17 cellular contexts compared by ENCODE assay signal in genomic region chr6:35677456-35677855, GRCh38. TPM values are rescaled to one million over a fixed set of nuclear protein-coding genes. Genes with fewer than 3 reads are reported as not detected.
A peak's percentile ranks its signal among the peaks of the same experiment; 100 is the strongest.
DNase-seq lines count a peak whose midpoint lies in the region; ATAC-seq and TF ChIP-seq lines count a peak whose summit lies in the region.
"Had no signal": no experiment of that assay in that cellular context is flagged by ENCODE, and none has a peak within 500 bp of the region (broad histone marks: within the 10 kb centered on the region; RNA-seq: fewer than 3 reads in every experiment).

No MANE protein-coding gene starts in this region.

- no peaks in the 10 kb centered on the region for H3K27me3 ChIP-seq in CD4-positive, alpha-beta memory T cell (ENCODE audit: insufficient read depth, low read length)
- no peaks in the 10 kb centered on the region for H3K27me3 ChIP-seq in RWPE2 (ENCODE audit: insufficient read depth, poor library complexity, severe bottlenecking)
- H3K27me3 ChIP-seq: uterus had no signal

- H3K9me3 Mint-ChIP-seq in CD4-positive, alpha-beta memory T cell, result no peaks in the 10 kb centered on the region
- H3K9me3 Mint-ChIP-seq in T-helper 2 cell treated with Interferon-gamma antibody and Interleukin-4, amounts not matched to agents 5 μg/mL and 100 μg/mL, for 36 hours, result no peaks in the 10 kb centered on the region

- H3K36me3 Mint-ChIP-seq in CD4-positive, alpha-beta memory T cell, result peaks cover 18 to 24% of the 10 kb centered on the region in 2 donors
- peaks cover 34% of the 10 kb centered on the region for H3K36me3 Mint-ChIP-seq in T-helper 2 cell treated with Interferon-gamma antibody and Interleukin-4, amounts not matched to agents 5 μg/mL and 100 μg/mL, for 36 hours (ENCODE audit: low read depth)

- peak overlapping the region in 7 of 8 donors; percentile 29 to 75 (median 49) for H3K4me3 Mint-ChIP-seq in CD4-positive, alpha-beta memory T cell
- no peak overlapping the region for H3K4me3 Mint-ChIP-seq in T-helper 2 cell treated with Interferon-gamma antibody and Interleukin-4, amounts not matched to agents 5 μg/mL and 100 μg/mL, for 36 hours
- H3K4me3 Mint-ChIP-seq: B cell, WTC11 had no signal

- POLR2A ChIA-PET in CD4-positive, alpha-beta memory T cell (lab: Charles Lee; ENCODE audit: partially characterized antibody), result interaction anchor here (0.6 to 5.0 kb wide), 6 partner anchors 9 to 351 kb away, joined by 3 to 35 read pairs (median 6); no protein-coding TSS in a partner anchor

- H3K4me3 ChIP-seq in CD4-positive, alpha-beta memory T cell (ENCODE audit: low read length in 2 of 2), result no peak overlapping the region
- H3K4me3 ChIP-seq in RWPE2 (ENCODE audit: severe bottlenecking), result no peak overlapping the region
- H3K4me3 ChIP-seq: uterus had no signal

- H3K27ac Mint-ChIP-seq in CD4-positive, alpha-beta memory T cell, result peak overlapping the region in 6 of 7 donors; percentile 39 to 91 (median 82)
- no peak overlapping the region for H3K27ac Mint-ChIP-seq in T-helper 2 cell treated with Interferon-gamma antibody and Interleukin-4, amounts not matched to agents 5 μg/mL and 100 μg/mL, for 36 hours
- H3K27ac Mint-ChIP-seq: B cell had no signal

- peaks cover 67 to 96% (median 79%) of the 10 kb centered on the region in 4 donors for H3K4me1 Mint-ChIP-seq in CD4-positive, alpha-beta memory T cell
- peaks cover 61% of the 10 kb centered on the region for H3K4me1 Mint-ChIP-seq in T-helper 2 cell treated with Interferon-gamma antibody and Interleukin-4, amounts not matched to agents 5 μg/mL and 100 μg/mL, for 36 hours (ENCODE audit: low read depth)

- peaks cover 95% of the 10 kb centered on the region for H3K4me1 ChIP-seq in CD4-positive, alpha-beta memory T cell (ENCODE audit: insufficient read depth, low read length)
- peaks cover 53% of the 10 kb centered on the region for H3K4me1 ChIP-seq in RWPE2 (ENCODE audit: insufficient read depth, poor library complexity, severe bottlenecking)
- H3K4me1 ChIP-seq: uterus had no signal

- CTCF ChIA-PET in CD4-positive, alpha-beta memory T cell (lab: Charles Lee; ENCODE audit: partially characterized antibody), result interaction anchor here (0.6 to 2.2 kb wide), 5 partner anchors 9 to 93 kb away, joined by 3 to 11 read pairs (median 4); partner anchors contain the start of gene ARMC12

- ATAC-seq in RWPE2 (ENCODE audit: low read depth), result no peak
- ATAC-seq in left lobe of liver, result peak; percentile 32
- no peak for ATAC-seq in HG03025 (IDR thresholded peaks at IDR 0.05; ENCODE audit: low FRiP score, unreplicated experiment)
- ATAC-seq: WTC11 had no signal

- no peak for DNase-seq in CD4-positive, alpha-beta memory T cell
- DNase-seq in RWPE2 (ENCODE audit: low spot score), result no peak
- no peak for DNase-seq in left lobe of liver (ENCODE audit: low spot score)
- no peak for DNase-seq in mucosa of gallbladder (ENCODE audit: low spot score)
- DNase-seq in T-helper 2 cell treated with Interferon-gamma antibody and Interleukin-4, amounts not matched to agents 5 μg/mL and 100 μg/mL, for 36 hours (ENCODE audit: low spot score), result no peak
- DNase-seq in H4 (ENCODE audit: low spot score), result no peak
- DNase-seq: amniotic stem cell; glutamatergic neuron; midbrain; NCI-H1436; NCI-H524; stimulated activated naive CD4-positive, alpha-beta T cell; uterus had no signal

- H3K36me3 ChIP-seq in CD4-positive, alpha-beta memory T cell (ENCODE audit: insufficient read depth, low read length), result no peaks in the 10 kb centered on the region
- H3K36me3 ChIP-seq in RWPE2 (ENCODE audit: low read depth), result peaks cover 91% of the 10 kb centered on the region
- H3K36me3 ChIP-seq: uterus had no signal

- no peaks in the 10 kb centered on the region for H3K9me3 ChIP-seq in CD4-positive, alpha-beta memory T cell (ENCODE audit: control insufficient read depth in 1 of 2, low read length in 2 of 2)
- no peaks in the 10 kb centered on the region for H3K9me3 ChIP-seq in RWPE2 (ENCODE audit: severe bottlenecking)
- H3K9me3 ChIP-seq: uterus had no signal

- TF ChIP-seq CTCF in 22Rv1 (IDR thresholded peaks at IDR 0.05), result no peak
- TF ChIP-seq CTCF in RWPE2 (IDR thresholded peaks at IDR 0.05; ENCODE audit: poor library complexity, severe bottlenecking), result no peak

- H3K27ac ChIP-seq in 22Rv1, result peak overlapping the region; percentile 14
- no peak overlapping the region for H3K27ac ChIP-seq in CD4-positive, alpha-beta memory T cell (ENCODE audit: low read depth, low read length)
- H3K27ac ChIP-seq in RWPE2 (ENCODE audit: poor library complexity, severe bottlenecking), result peak overlapping the region; percentile 56

- intact Hi-C loops in CD4-positive, alpha-beta memory T cell (cut with micrococcal nuclease), result no loop called here

- H3K27me3 Mint-ChIP-seq in CD4-positive, alpha-beta memory T cell, result no peaks in the 10 kb centered on the region
- no peaks in the 10 kb centered on the region for H3K27me3 Mint-ChIP-seq in T-helper 2 cell treated with Interferon-gamma antibody and Interleukin-4, amounts not matched to agents 5 μg/mL and 100 μg/mL, for 36 hours (ENCODE audit: low read depth)
- H3K27me3 Mint-ChIP-seq: B cell had no signal

RNA-seq across cellular contexts. Expression of gene FKBP5, which starts 11.3 kb away (rescaled TPM):
- 10 to 100 TPM; 72.9 to 74.2 TPM for total RNA-seq in CD4-positive, alpha-beta memory T cell
- polyA plus RNA-seq in CD4-positive, alpha-beta memory T cell, result 100 to 1,000 TPM in 1 of 2 donors, 10 to 100 TPM in 1; 94.2 to 233 TPM
- total RNA-seq in left lobe of liver (156 TPM), mucosa of gallbladder (174 TPM)
- 2.0 and 3.4 TPM in 2 replicates for total RNA-seq in H4 (2014; rRNA removed; shearing (Covaris generic))

RNA-seq across cellular contexts. Expression of gene ARMC12, which starts 59.4 kb away (rescaled TPM):
- 1 to 10 TPM in 1 of 2 experiments, under 1 TPM in 1; 0.69 to 1.3 TPM for total RNA-seq in CD4-positive, alpha-beta memory T cell
- under 1 TPM in 1 of 2 donors, not detected in 1; 0.28 TPM for polyA plus RNA-seq in CD4-positive, alpha-beta memory T cell
- 4.6 TPM for total RNA-seq in left lobe of liver
- total RNA-seq in mucosa of gallbladder, result 1.1 TPM
- 0.33 TPM in 1 of 2 replicates, not detected in the other for total RNA-seq in H4 (2014; rRNA removed; shearing (Covaris generic))

Comparison
In these comparisons a context has a peak if more than half of its experiments do, and no peak if none do; other contexts are left out.
1. RNA of gene FKBP5, which starts 11.3 kb away (total RNA-seq): 174 TPM in mucosa of gallbladder (single experiment), 156 TPM in left lobe of liver (single experiment) and 72.9 to 74.2 TPM in CD4-positive, alpha-beta memory T cell; 2.0 to 3.4 TPM in H4; every median in the first group is over 10 times any median in the second.